Comparison of ENCODE assay signal across 8 cellular contexts in genomic region chr14:102593841-102594170, GRCh38. TPM values are rescaled to one million over a fixed set of nuclear protein-coding genes. Genes with fewer than 3 reads are reported as not detected.
DNase-seq lines count a peak whose midpoint lies in the region; ATAC-seq and TF ChIP-seq lines count a peak whose summit lies in the region.

No MANE protein-coding gene starts in this region.

- DNase-seq in AG04449 (ENCODE audit: low read depth, low spot score) = no peak
- no peak for DNase-seq in adrenal gland
- no peak for DNase-seq in lower leg skin (ENCODE audit: low spot score in 2 of 2)
- DNase-seq in upper lobe of right lung = no peak
- DNase-seq in GOT3 (lab: John Stamatoyannopoulos, UW) = no peak
- DNase-seq in HPDE6-E6E7 (ENCODE audit: extremely low spot score) = no peak
- no peak for DNase-seq in posterior vena cava (ENCODE audit: low spot score)

- H3K9me3 ChIP-seq in HEK293 (ENCODE audit: control insufficient read depth, insufficient read depth, low read depth, low read length) = no peaks in the 10 kb centered on the region
- no peaks in the 10 kb centered on the region for H3K9me3 ChIP-seq in adrenal gland (replicated peaks in 1 of 3)
- no peaks in the 10 kb centered on the region for H3K9me3 ChIP-seq in upper lobe of right lung

- H3K27ac ChIP-seq in HEK293 (ENCODE audit: extremely low read depth, low read depth, low read length) (peak overlapping the region; percentile 80; the same call in 1 of the 2 replicates), adrenal gland (peak overlapping the region in 4 of 5 donors; percentile 39 to 99 (median 97)), upper lobe of right lung (peak overlapping the region; percentile 96)

- no peak for TF ChIP-seq CTCF in AG04449 (IDR thresholded peaks at IDR 0.05; ENCODE audit: insufficient read depth, low read length, missing control alignments)
- TF ChIP-seq CTCF in HEK293 (tag by site-specific recombination; IDR thresholded peaks at IDR 0.05) = no peak
- no peak for TF ChIP-seq CTCF in adrenal gland (IDR thresholded peaks at IDR 0.05)
- TF ChIP-seq CTCF in lower leg skin (IDR thresholded peaks at IDR 0.05) = no peak
- no peak for TF ChIP-seq CTCF in upper lobe of right lung (IDR thresholded peaks at IDR 0.05)

- POLR2A ChIA-PET in AG04449 (lab: Yijun Ruan, JAX) (no interaction called here), HEK293 (lab: Yijun Ruan, JAX) (interaction anchor here (0.7 to 1.6 kb wide), 5 partner anchors 14 to 740 kb away, joined by 3 to 4 read pairs (median 3); partner anchors contain the start of gene EIF5)

- WGBS in adrenal gland, 4 donors = 2 to 4% (median 2%) methylated on average over 6 of the region's 6 CpGs
- WGBS in lower leg skin, 2 donors = 1% methylated on average over 6 of the region's 6 CpGs

- no peaks in the 10 kb centered on the region for H3K27me3 ChIP-seq in adrenal gland
- H3K27me3 ChIP-seq in upper lobe of right lung = no peaks in the 10 kb centered on the region

- intact Hi-C loops in adrenal gland (cut with DNase I) (loop anchor here in 1 of 2 donors (10.0 kb wide), 1 partner anchor 69 kb away; no protein-coding TSS in a partner anchor), lower leg skin (cut with DNase I; ENCODE audit: low total_unique reads) (no loop called here), upper lobe of right lung (cut with DNase I) (no loop called here), posterior vena cava (cut with DNase I) (loop anchor here (5.0 to 10.0 kb wide), 3 partner anchors 67 to 1047 kb away; no protein-coding TSS in a partner anchor)

- TF ChIP-seq POLR2A in adrenal gland (IDR thresholded peaks at IDR 0.05) (no peak), lower leg skin (IDR thresholded peaks at IDR 0.05) (no peak)

- H3K4me3 ChIP-seq in AG04449 (ENCODE audit: low read depth, low read length) (peak overlapping the region; percentile 79), HEK293 (ENCODE audit: low read depth, low read length) (peak overlapping the region; percentile 89), adrenal gland (peak overlapping the region in 3 of 4 donors; percentile 68 to 96 (median 87)), lower leg skin (ENCODE audit: low read depth, poor library complexity, severe bottlenecking) (peak overlapping the region; percentile 69), upper lobe of right lung (peak overlapping the region; percentile 95)

- H3K4me1 ChIP-seq in HEK293 (ENCODE audit: control insufficient read depth, insufficient read depth, low read length) = no peaks in the 10 kb centered on the region; the same call in 1 of the 2 replicates
- peaks cover 5 to 28% of the 10 kb centered on the region in 2 donors for H3K4me1 ChIP-seq in adrenal gland (replicated peaks in 1 of 2)
- H3K4me1 ChIP-seq in upper lobe of right lung = peaks cover 14% of the 10 kb centered on the region

- H3K36me3 ChIP-seq in HEK293 (ENCODE audit: control insufficient read depth in 2 of 2, insufficient read depth in 1 of 2, low read length in 2 of 2) (peaks cover 0 to 4% of the 10 kb centered on the region in 2 experiments; a peak in 1 of 3 replicates), adrenal gland (replicated peaks in 1 of 2) (no peaks in the 10 kb centered on the region), upper lobe of right lung (no peaks in the 10 kb centered on the region)

- CTCF ChIA-PET in AG04449 (lab: Yijun Ruan, JAX) (interaction anchor here (0.6 to 5.1 kb wide), 25 partner anchors 8 to 344 kb away, joined by 3 to 87 read pairs (median 6); no protein-coding TSS in a partner anchor), HEK293 (lab: Yijun Ruan, JAX) (interaction anchor here (0.6 to 2.7 kb wide), 30 partner anchors 8 to 415 kb away, joined by 3 to 21 read pairs (median 6); no protein-coding TSS in a partner anchor)

- ATAC-seq in upper lobe of right lung = no peak

TF ChIP-seq in HEK293, 187 proteins besides CTCF, POLR2A, EP300 and RAD21 (continues in another document):
- TF ChIP-seq, protein P1, sequence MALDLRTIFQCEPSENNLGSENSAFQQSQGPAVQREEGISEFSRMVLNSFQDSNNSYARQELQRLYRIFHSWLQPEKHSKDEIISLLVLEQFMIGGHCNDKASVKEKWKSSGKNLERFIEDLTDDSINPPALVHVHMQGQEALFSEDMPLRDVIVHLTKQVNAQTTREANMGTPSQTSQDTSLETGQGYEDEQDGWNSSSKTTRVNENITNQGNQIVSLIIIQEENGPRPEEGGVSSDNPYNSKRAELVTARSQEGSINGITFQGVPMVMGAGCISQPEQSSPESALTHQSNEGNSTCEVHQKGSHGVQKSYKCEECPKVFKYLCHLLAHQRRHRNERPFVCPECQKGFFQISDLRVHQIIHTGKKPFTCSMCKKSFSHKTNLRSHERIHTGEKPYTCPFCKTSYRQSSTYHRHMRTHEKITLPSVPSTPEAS (tag by site-specific recombination; IDR thresholded peaks at IDR 0.05) = no peak
- TF ChIP-seq ZNF350 (tag by site-specific recombination; IDR thresholded peaks at IDR 0.05) = no peak
- no peak for TF ChIP-seq PATZ1 (tag by site-specific recombination; IDR thresholded peaks at IDR 0.05)
- TF ChIP-seq PRDM2 (tag by site-specific recombination; IDR thresholded peaks at IDR 0.05; ENCODE audit: borderline replicate concordance) = no peak
- TF ChIP-seq, protein P2, sequence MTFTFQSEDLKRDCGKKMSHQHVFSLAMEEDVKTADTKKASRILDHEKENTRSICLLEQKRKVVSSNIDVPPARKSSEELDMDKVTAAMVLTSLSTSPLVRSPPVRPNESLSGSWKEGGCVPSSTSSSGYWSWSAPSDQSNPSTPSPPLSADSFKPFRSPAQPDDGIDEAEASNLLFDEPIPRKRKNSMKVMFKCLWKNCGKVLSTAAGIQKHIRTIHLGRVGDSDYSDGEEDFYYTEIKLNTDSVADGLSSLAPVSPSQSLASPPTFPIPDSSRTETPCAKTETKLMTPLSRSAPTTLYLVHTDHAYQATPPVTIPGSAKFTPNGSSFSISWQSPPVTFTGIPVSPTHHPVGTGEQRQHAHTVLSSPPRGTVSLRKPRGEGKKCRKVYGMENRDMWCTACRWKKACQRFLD (tag by site-specific recombination; IDR thresholded peaks at IDR 0.05) = no peak
- no peak for TF ChIP-seq PRDM1 (tag by site-specific recombination; IDR thresholded peaks at IDR 0.05)

RNA-seq across cellular contexts. Expression of gene RCOR1, which starts 1.4 kb away (rescaled TPM):
- total RNA-seq in adrenal gland (10 to 100 TPM in 6 of 8 donors, 1 to 10 TPM in 2; 8.0 to 17.7 (median 12.6) TPM), lower leg skin (10 to 100 TPM; 20.1 to 25.3 (median 22.9) TPM), upper lobe of right lung (43.6 TPM), posterior vena cava (10 to 100 TPM; 12.6 to 15.4 TPM)
- 10 to 100 TPM in 1 of 3 donors, 1 to 10 TPM in 2; 3.8 to 11.6 (median 4.4) TPM for polyA plus RNA-seq in adrenal gland

Comparison
In these comparisons a context has a peak if more than half of its experiments do, and no peak if none do; other contexts are left out.
1. intact Hi-C loops: an anchor here in posterior vena cava (5.0 to 10.0 kb wide); none called in lower leg skin and upper lobe of right lung.